ENCODE assay signal across 13 cellular contexts in the genomic region with DNA sequence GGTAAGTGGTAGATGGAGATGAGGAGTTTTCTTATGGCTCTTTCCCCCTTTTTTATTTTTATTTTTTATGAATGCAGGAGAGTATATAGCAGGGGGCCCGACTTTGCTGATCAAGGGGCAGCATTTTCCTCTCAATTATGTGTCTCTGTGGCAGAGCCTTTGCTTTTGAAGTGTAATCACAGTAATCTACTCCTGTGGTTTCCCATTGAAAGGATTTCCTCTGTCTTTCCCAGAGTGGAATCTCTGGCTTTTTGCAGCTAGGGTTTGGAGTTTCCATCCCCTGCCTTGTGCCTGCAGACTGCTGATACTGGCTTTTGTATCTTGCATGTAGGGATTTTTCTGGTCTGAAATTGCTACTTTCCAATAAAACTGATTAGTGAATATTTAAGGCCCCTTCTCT. TPM values are rescaled to one million over a fixed set of nuclear protein-coding genes. Genes with fewer than 3 reads are reported as not detected.
DNase-seq lines count a peak whose midpoint lies in the region; TF ChIP-seq lines count a peak whose summit lies in the region.
"Had no signal": no experiment of that assay in that cellular context is flagged by ENCODE, and none has a peak within 500 bp of the region (broad histone marks: within the 10 kb centered on the region; RNA-seq: fewer than 3 reads in every experiment).

No MANE protein-coding gene starts in this region.

- no peak for DNase-seq in cardiac muscle cell (ENCODE audit: low read depth in 1 of 2, low spot score in 1 of 2)
- DNase-seq in cardiac septum (ENCODE audit: low spot score): no peak
- no peak for DNase-seq in activated T-helper 1 cell treated with anti-CD3 and anti-CD28 coated beads, Interleukin-12 subunit alpha, Interleukin-12 subunit beta, Interleukin-2, Interleukin-4 antibody, amounts not matched to agents 30 ng/mL and 10 ng/mL and 1 ng/mL, durations not matched to agents 14 hours and 24 hours and 36 hours (ENCODE audit: low spot score)
- peak; percentile 72 for DNase-seq in iPS-NIHi7 (ENCODE audit: extremely low spot score)
- no peak for DNase-seq in type B pancreatic cell (ENCODE audit: extremely low spot score, unreplicated experiment)
- DNase-seq in stimulated activated CD4-positive, alpha-beta T cell treated with anti-CD3 and anti-CD28 coated beads, Interleukin-12 subunit alpha, Interleukin-12 subunit beta, amount 100 ng/mL, for 4 hours: no peak
- DNase-seq in OCI-M1 (lab: John Stamatoyannopoulos, UW): no peak
- no peak for DNase-seq in NCI-H510A treated with DMSO at 0.1 percent for 48 hours (lab: John Stamatoyannopoulos, UW)
- DNase-seq: foreskin keratinocyte; NCI-H1092; pancreas; stimulated activated CD4-positive, alpha-beta T cell treated with anti-CD3 and anti-CD28 coated beads, Interleukin-15, amount 100 ng/mL, for 24 hours had no signal

- no peaks in the 10 kb centered on the region for H3K9me3 ChIP-seq in cardiac muscle cell (ENCODE audit: low read depth)
- H3K9me3 ChIP-seq: pancreas had no signal

- H3K27ac ChIP-seq in cardiac muscle cell: peak overlapping the region; percentile 85
- H3K27ac ChIP-seq: foreskin keratinocyte had no signal

- H3K36me3 Mint-ChIP-seq in activated T-helper 1 cell treated with anti-CD3 and anti-CD28 coated beads, Interleukin-12 subunit alpha, Interleukin-12 subunit beta, Interleukin-2, Interleukin-4 antibody, amounts not matched to agents 30 ng/mL and 10 ng/mL and 1 ng/mL, durations not matched to agents 14 hours and 24 hours and 36 hours (ENCODE audit: low read depth): peaks cover 15% of the 10 kb centered on the region
- H3K36me3 Mint-ChIP-seq in type B pancreatic cell: peaks cover 5% of the 10 kb centered on the region

- H3K27me3 ChIP-seq in cardiac muscle cell: no peaks in the 10 kb centered on the region
- H3K27me3 ChIP-seq: foreskin keratinocyte, pancreas had no signal

- H3K27me3 Mint-ChIP-seq in activated T-helper 1 cell treated with anti-CD3 and anti-CD28 coated beads, Interleukin-12 subunit alpha, Interleukin-12 subunit beta, Interleukin-2, Interleukin-4 antibody, amounts not matched to agents 30 ng/mL and 10 ng/mL and 1 ng/mL, durations not matched to agents 14 hours and 24 hours and 36 hours (ENCODE audit: insufficient read depth): no peaks in the 10 kb centered on the region
- H3K27me3 Mint-ChIP-seq in type B pancreatic cell: no peaks in the 10 kb centered on the region
- H3K27me3 Mint-ChIP-seq: dendritic cell treated with granulocyte-macrophage colony-stimulating factor and Interleukin-4, amounts not matched to agents 40 ng/mL and 50 ng/mL, for 4 days had no signal

- H3K4me1 ChIP-seq in cardiac muscle cell (ENCODE audit: low read depth): peaks cover 64% of the 10 kb centered on the region

- peak overlapping the region; percentile 19 for H3K4me3 Mint-ChIP-seq in activated T-helper 1 cell treated with anti-CD3 and anti-CD28 coated beads, Interleukin-12 subunit alpha, Interleukin-12 subunit beta, Interleukin-2, Interleukin-4 antibody, amounts not matched to agents 30 ng/mL and 10 ng/mL and 1 ng/mL, durations not matched to agents 14 hours and 24 hours and 36 hours
- peak overlapping the region; percentile 58 for H3K4me3 Mint-ChIP-seq in type B pancreatic cell
- H3K4me3 Mint-ChIP-seq: dendritic cell treated with granulocyte-macrophage colony-stimulating factor and Interleukin-4, amounts not matched to agents 40 ng/mL and 50 ng/mL, for 4 days had no signal

- TF ChIP-seq CTCF in cardiac muscle cell (IDR thresholded peaks at IDR 0.05; ENCODE audit: low read depth, low read length) (no peak), type B pancreatic cell (conservative IDR thresholded peaks at IDR 0.05) (no peak)

- H3K4me1 Mint-ChIP-seq in activated T-helper 1 cell treated with anti-CD3 and anti-CD28 coated beads, Interleukin-12 subunit alpha, Interleukin-12 subunit beta, Interleukin-2, Interleukin-4 antibody, amounts not matched to agents 30 ng/mL and 10 ng/mL and 1 ng/mL, durations not matched to agents 14 hours and 24 hours and 36 hours (ENCODE audit: low read depth): peaks cover 86% of the 10 kb centered on the region
- peaks cover 75% of the 10 kb centered on the region for H3K4me1 Mint-ChIP-seq in type B pancreatic cell (ENCODE audit: unreplicated experiment)

- intact Hi-C loops in cardiac septum (cut with DNase I): loop anchor here (2.0 kb wide), 1 partner anchor 28 kb away; no protein-coding TSS in a partner anchor
- intact Hi-C loops in activated T-helper 1 cell treated with anti-CD3 and anti-CD28 coated beads, Interleukin-12 subunit alpha, Interleukin-12 subunit beta, Interleukin-2, Interleukin-4 antibody, amounts not matched to agents 30 ng/mL and 10 ng/mL and 1 ng/mL, durations not matched to agents 14 hours and 24 hours and 36 hours (cut with micrococcal nuclease): loop anchor here (1.0 kb wide), 1 partner anchor 8 kb away; no protein-coding TSS in a partner anchor

- H3K27ac Mint-ChIP-seq in activated T-helper 1 cell treated with anti-CD3 and anti-CD28 coated beads, Interleukin-12 subunit alpha, Interleukin-12 subunit beta, Interleukin-2, Interleukin-4 antibody, amounts not matched to agents 30 ng/mL and 10 ng/mL and 1 ng/mL, durations not matched to agents 14 hours and 24 hours and 36 hours: no peak overlapping the region
- H3K27ac Mint-ChIP-seq in type B pancreatic cell: peak overlapping the region; percentile 48
- H3K27ac Mint-ChIP-seq: dendritic cell treated with granulocyte-macrophage colony-stimulating factor and Interleukin-4, amounts not matched to agents 40 ng/mL and 50 ng/mL, for 4 days had no signal

- H3K36me3 ChIP-seq in cardiac muscle cell: peaks cover 2% of the 10 kb centered on the region

- H3K9me3 Mint-ChIP-seq in activated T-helper 1 cell treated with anti-CD3 and anti-CD28 coated beads, Interleukin-12 subunit alpha, Interleukin-12 subunit beta, Interleukin-2, Interleukin-4 antibody, amounts not matched to agents 30 ng/mL and 10 ng/mL and 1 ng/mL, durations not matched to agents 14 hours and 24 hours and 36 hours: no peaks in the 10 kb centered on the region
- no peaks in the 10 kb centered on the region for H3K9me3 Mint-ChIP-seq in type B pancreatic cell
- H3K9me3 Mint-ChIP-seq: dendritic cell treated with granulocyte-macrophage colony-stimulating factor and Interleukin-4, amounts not matched to agents 40 ng/mL and 50 ng/mL, for 4 days had no signal

- H3K4me3 ChIP-seq in cardiac muscle cell: no peak overlapping the region
- H3K4me3 ChIP-seq: pancreas had no signal

RNA-seq across cellular contexts. Expression of a gene that starts 29.1 kb away (rescaled TPM):
- total RNA-seq in cardiac muscle cell: 52.9 and 93.3 TPM in 2 replicates
- polyA plus RNA-seq in cardiac muscle cell: 28.5 and 43.1 TPM in 2 replicates
- 52.1 TPM for total RNA-seq in cardiac septum
- 130 and 132 TPM in 2 replicates for total RNA-seq in activated T-helper 1 cell treated with anti-CD3 and anti-CD28 coated beads, Interleukin-12 subunit alpha, Interleukin-12 subunit beta, Interleukin-2, Interleukin-4 antibody, amounts not matched to agents 30 ng/mL and 10 ng/mL and 1 ng/mL, durations not matched to agents 14 hours and 24 hours and 36 hours
- 106 and 121 TPM in 2 replicates for total RNA-seq in type B pancreatic cell (ENCODE audit: low replicate concordance)
